In genomic region chr5:26948921-26949320, GRCh38 we compare ENCODE assay signal across 20 cellular contexts.
DNase-seq lines count a peak whose midpoint lies in the region; ATAC-seq, FAIRE-seq and TF ChIP-seq lines count a peak whose summit lies in the region.
"Had no signal": no experiment of that assay in that cellular context is flagged by ENCODE, and none has a peak within 500 bp of the region (broad histone marks: within the 10 kb centered on the region; RNA-seq: fewer than 3 reads in every experiment).

No MANE protein-coding gene starts in this region.

- H3K27ac Mint-ChIP-seq in activated naive CD4-positive, alpha-beta T cell treated with anti-CD3 and anti-CD28 coated beads for 36 hours = no peak overlapping the region
- H3K27ac Mint-ChIP-seq: CD4-positive, alpha-beta memory T cell; HFFc6 had no signal

- CTCF ChIA-PET in activated naive CD4-positive, alpha-beta T cell treated with anti-CD3 and anti-CD28 coated beads for 36 hours (lab: Charles Lee) = no interaction called here

- no peaks in the 10 kb centered on the region for H3K36me3 ChIP-seq in bronchial epithelial cell (ENCODE audit: control insufficient read depth, insufficient read depth, low read length)

- H3K27me3 ChIP-seq in bronchial epithelial cell (ENCODE audit: control insufficient read depth, insufficient read depth, low read length) = no peaks in the 10 kb centered on the region

- DNase-seq in HS-5 (ENCODE audit: low read depth) (peak; percentile 31), bronchial epithelial cell (ENCODE audit: low read depth) (peak; percentile 30), iris pigment epithelial cell (ENCODE audit: low read depth) (peak; percentile 0), NCI-H526 treated with DMSO at 0.1 percent for 48 hours (lab: John Stamatoyannopoulos, UW) (no peak)
- no peak for DNase-seq in activated naive CD4-positive, alpha-beta T cell treated with anti-CD3 and anti-CD28 coated beads for 36 hours
- DNase-seq: C1 segment of cervical spinal cord; Calu3; CD4-positive, alpha-beta memory T cell; COR-L47; DMS53; DMS79 treated with DMSO at 0.1 percent for 48 hours; GF-D8; GM23248; H9; HFFc6 had no signal

- no peaks in the 10 kb centered on the region for H3K4me1 Mint-ChIP-seq in activated naive CD4-positive, alpha-beta T cell treated with anti-CD3 and anti-CD28 coated beads for 36 hours (ENCODE audit: low read depth)
- H3K4me1 Mint-ChIP-seq: CD4-positive, alpha-beta memory T cell; H9 had no signal

- no peak overlapping the region for H3K4me3 ChIP-seq in bronchial epithelial cell (ENCODE audit: low read depth, low read length)
- H3K4me3 ChIP-seq: GM23248 had no signal

- H3K9me3 Mint-ChIP-seq in activated naive CD4-positive, alpha-beta T cell treated with anti-CD3 and anti-CD28 coated beads for 36 hours = peaks cover 3% of the 10 kb centered on the region
- H3K9me3 Mint-ChIP-seq: H9 had no signal

- ATAC-seq in GM19463 (IDR thresholded peaks at IDR 0.05; ENCODE audit: unreplicated experiment) (no peak), HG02938 (IDR thresholded peaks at IDR 0.05; ENCODE audit: unreplicated experiment) (no peak)

- no peak for FAIRE-seq in bronchial epithelial cell (lab: Jason Lieb, UNC)
- FAIRE-seq: GM12891, GM18507, H1 had no signal

- intact Hi-C loops in activated naive CD4-positive, alpha-beta T cell treated with anti-CD3 and anti-CD28 coated beads for 36 hours (cut with micrococcal nuclease) = no loop called here

- no peak overlapping the region for H3K4me3 Mint-ChIP-seq in activated naive CD4-positive, alpha-beta T cell treated with anti-CD3 and anti-CD28 coated beads for 36 hours
- H3K4me3 Mint-ChIP-seq: CD4-positive, alpha-beta memory T cell; H9; HFFc6 had no signal

- H3K36me3 Mint-ChIP-seq in activated naive CD4-positive, alpha-beta T cell treated with anti-CD3 and anti-CD28 coated beads for 36 hours (ENCODE audit: low read depth) = no peaks in the 10 kb centered on the region
- H3K36me3 Mint-ChIP-seq: CD4-positive, alpha-beta memory T cell had no signal

- H3K27me3 Mint-ChIP-seq in activated naive CD4-positive, alpha-beta T cell treated with anti-CD3 and anti-CD28 coated beads for 36 hours (ENCODE audit: low read depth) = no peaks in the 10 kb centered on the region
- H3K27me3 Mint-ChIP-seq: CD4-positive, alpha-beta memory T cell had no signal

- TF ChIP-seq CTCF in bronchial epithelial cell (IDR thresholded peaks at IDR 0.05; ENCODE audit: insufficient read depth, low read length, severe bottlenecking) = no peak

Comparison
In these comparisons a context has a peak if more than half of its experiments do, and no peak if none do; other contexts are left out.
1. DNase-seq: peak in HS-5 (single experiment), bronchial epithelial cell (single experiment) and iris pigment epithelial cell (single experiment); none in activated naive CD4-positive, alpha-beta T cell treated with anti-CD3 and anti-CD28 coated beads for 36 hours (single experiment) and NCI-H526 treated with DMSO at 0.1 percent for 48 hours (single experiment).